8 cellular contexts compared by ENCODE assay signal in genomic region chr3:190883973-190884832, GRCh38. TPM values are rescaled to one million over a fixed set of nuclear protein-coding genes. Genes with fewer than 3 reads are reported as not detected.
A peak's percentile ranks its signal among the peaks of the same experiment; 100 is the strongest.
DNase-seq lines count a peak whose midpoint lies in the region; ATAC-seq and TF ChIP-seq lines count a peak whose summit lies in the region.

No MANE protein-coding gene starts in this region.

- H2AFZ ChIP-seq in smooth muscle cell (ENCODE audit: low read depth), result no peak overlapping the region

- no peaks in the 10 kb centered on the region for H3K36me3 Mint-ChIP-seq in activated naive CD4-positive, alpha-beta T cell treated with anti-CD3 and anti-CD28 coated beads, Interleukin-2, amount 10 ng/mL, durations not matched to agents 7 days and 5 days
- H3K36me3 Mint-ChIP-seq in activated T-cell treated with anti-CD3 and anti-CD28 coated beads, Interleukin-2, amount 50 U/mL, for 4 hours (ENCODE audit: insufficient read depth), result no peaks in the 10 kb centered on the region

- H3K4me3 ChIP-seq in right cardiac atrium (ENCODE audit: low read length) (no peak overlapping the region), smooth muscle cell (no peak overlapping the region)

- TF ChIP-seq CTCF in smooth muscle cell (IDR thresholded peaks at IDR 0.05; ENCODE audit: borderline replicate concordance, insufficient read depth, poor library complexity, severe bottlenecking), result peak; percentile 92

- no peaks in the 10 kb centered on the region for H3F3A ChIP-seq in smooth muscle cell (ENCODE audit: low read depth)

- H3K9me3 ChIP-seq in right cardiac atrium (ENCODE audit: control insufficient read depth, low read length), result no peaks in the 10 kb centered on the region
- no peaks in the 10 kb centered on the region for H3K9me3 ChIP-seq in smooth muscle cell (replicated peaks; ENCODE audit: low read depth)

- no peaks in the 10 kb centered on the region for H3K27me3 Mint-ChIP-seq in activated naive CD4-positive, alpha-beta T cell treated with anti-CD3 and anti-CD28 coated beads, Interleukin-2, amount 10 ng/mL, durations not matched to agents 7 days and 5 days
- no peaks in the 10 kb centered on the region for H3K27me3 Mint-ChIP-seq in activated T-cell treated with anti-CD3 and anti-CD28 coated beads, Interleukin-2, amount 50 U/mL, for 4 hours (ENCODE audit: low read depth)

- 31% methylated on average over 7 of the region's 7 CpGs for WGBS in right cardiac atrium
- WGBS in smooth muscle cell (ENCODE audit: low lambda C conversion rate), result 33% methylated on average over 7 of the region's 7 CpGs

- H3K27ac Mint-ChIP-seq in activated naive CD4-positive, alpha-beta T cell treated with anti-CD3 and anti-CD28 coated beads, Interleukin-2, amount 10 ng/mL, durations not matched to agents 7 days and 5 days, result no peak overlapping the region

- H3K4me1 Mint-ChIP-seq in activated naive CD4-positive, alpha-beta T cell treated with anti-CD3 and anti-CD28 coated beads, Interleukin-2, amount 10 ng/mL, durations not matched to agents 7 days and 5 days, result no peaks in the 10 kb centered on the region
- H3K4me1 Mint-ChIP-seq in activated T-cell treated with anti-CD3 and anti-CD28 coated beads, Interleukin-2, amount 50 U/mL, for 4 hours (ENCODE audit: low read depth), result no peaks in the 10 kb centered on the region

- H3K4me1 ChIP-seq in right cardiac atrium (ENCODE audit: control insufficient read depth, insufficient read depth, low read length) (no peaks in the 10 kb centered on the region), smooth muscle cell (ENCODE audit: low read depth) (no peaks in the 10 kb centered on the region)

- no peaks in the 10 kb centered on the region for H4K20me1 ChIP-seq in smooth muscle cell (ENCODE audit: low read depth)

- H3K4me3 Mint-ChIP-seq in activated naive CD4-positive, alpha-beta T cell treated with anti-CD3 and anti-CD28 coated beads, Interleukin-2, amount 10 ng/mL, durations not matched to agents 7 days and 5 days, result no peak overlapping the region
- no peak overlapping the region for H3K4me3 Mint-ChIP-seq in activated T-cell treated with anti-CD3 and anti-CD28 coated beads, Interleukin-2, amount 50 U/mL, for 4 hours

- H3K79me2 ChIP-seq in smooth muscle cell (ENCODE audit: low read depth), result no peaks in the 10 kb centered on the region

- no peaks in the 10 kb centered on the region for H3K36me3 ChIP-seq in smooth muscle cell (ENCODE audit: low read depth)

- H3K27me3 ChIP-seq in right cardiac atrium (ENCODE audit: control insufficient read depth, insufficient read depth), result no peaks in the 10 kb centered on the region
- peaks cover 6% of the 10 kb centered on the region for H3K27me3 ChIP-seq in smooth muscle cell (ENCODE audit: low read depth)

- intact Hi-C loops in right cardiac atrium (cut with DNase I), result loop anchor here (5.0 to 10.0 kb wide), 3 partner anchors 161 to 171 kb away; no protein-coding TSS in a partner anchor

- CTCF ChIA-PET in activated naive CD4-positive, alpha-beta T cell treated with anti-CD3 and anti-CD28 coated beads, Interleukin-2, amount 10 ng/mL, durations not matched to agents 7 days and 5 days (lab: Charles Lee), result interaction anchor here (0.9 to 2.8 kb wide), 3 partner anchors 10 to 166 kb away, joined by 3 to 14 read pairs (median 3); partner anchors contain the start of gene GMNC

- no peak overlapping the region for H3K4me2 ChIP-seq in smooth muscle cell

- H3K9ac ChIP-seq in smooth muscle cell (ENCODE audit: low read depth), result no peak overlapping the region

- H3K27ac ChIP-seq in right cardiac atrium (ENCODE audit: low read length) (no peak overlapping the region), smooth muscle cell (ENCODE audit: low read depth) (no peak overlapping the region)

- no peaks in the 10 kb centered on the region for H3K9me3 Mint-ChIP-seq in activated naive CD4-positive, alpha-beta T cell treated with anti-CD3 and anti-CD28 coated beads, Interleukin-2, amount 10 ng/mL, durations not matched to agents 7 days and 5 days
- no peaks in the 10 kb centered on the region for H3K9me3 Mint-ChIP-seq in activated T-cell treated with anti-CD3 and anti-CD28 coated beads, Interleukin-2, amount 50 U/mL, for 4 hours

- DNase-seq in DMS153 (lab: John Stamatoyannopoulos, UW) (peak; percentile 17), NCI-H2196 treated with DMSO at 0.1 percent for 48 hours (lab: John Stamatoyannopoulos, UW; ENCODE audit: unreplicated experiment) (peak; percentile 13), right cardiac atrium (peak in 2 of 3 donors; percentile 19 to 51), smooth muscle cell (lab: John Stamatoyannopoulos, UW; ENCODE audit: unreplicated experiment) (no peak)
- DNase-seq in activated naive CD4-positive, alpha-beta T cell treated with anti-CD3 and anti-CD28 coated beads, Interleukin-2, amount 10 ng/mL, durations not matched to agents 7 days and 5 days, result peak; percentile 42
- DNase-seq in activated T-cell treated with anti-CD3 and anti-CD28 coated beads, Interleukin-2, amount 50 U/mL, for 4 hours, result no peak

- peak; percentile 74 for ATAC-seq in GM19035 (IDR thresholded peaks at IDR 0.05; ENCODE audit: unreplicated experiment)
- peak; percentile 78 for ATAC-seq in HG03280 (IDR thresholded peaks at IDR 0.05; ENCODE audit: unreplicated experiment)
- ATAC-seq in right cardiac atrium, result no peak
- ATAC-seq in activated T-cell treated with anti-CD3 and anti-CD28 coated beads, Interleukin-2, amount 50 U/mL, for 4 hours, result no peak

RNA-seq across cellular contexts. Expression of gene GMNC, which starts 21.7 kb away (rescaled TPM):
- under 1 TPM in 3 of 4 donors, not detected in 1; 0.17 to 0.23 (median 0.22) TPM for total RNA-seq in right cardiac atrium
- not detected for polyA plus RNA-seq in right cardiac atrium
- total RNA-seq in smooth muscle cell, result not detected in 2 replicates
- polyA plus RNA-seq in smooth muscle cell, result not detected in 2 replicates
- total RNA-seq in activated T-cell treated with anti-CD3 and anti-CD28 coated beads, Interleukin-2, amount 50 U/mL, for 4 hours, result not detected

Comparison
In these comparisons a context has a peak if more than half of its experiments do, and no peak if none do; other contexts are left out.
1. DNase-seq: peak in DMS153 (single experiment), NCI-H2196 treated with DMSO at 0.1 percent for 48 hours (single experiment), activated naive CD4-positive, alpha-beta T cell treated with anti-CD3 and anti-CD28 coated beads, Interleukin-2, amount 10 ng/mL, durations not matched to agents 7 days and 5 days (single experiment) and right cardiac atrium (2 of 3); none in smooth muscle cell (single experiment) and activated T-cell treated with anti-CD3 and anti-CD28 coated beads, Interleukin-2, amount 50 U/mL, for 4 hours (single experiment).
2. ATAC-seq: peak in GM19035 (single experiment) and HG03280 (single experiment); none in right cardiac atrium (0 of 2) and activated T-cell treated with anti-CD3 and anti-CD28 coated beads, Interleukin-2, amount 50 U/mL, for 4 hours (0 of 2).